In genomic region chr11:76823481-76824028, GRCh38 we compare ENCODE assay signal across 9 cellular contexts. TPM values are rescaled to one million over a fixed set of nuclear protein-coding genes. Genes with fewer than 3 reads are reported as not detected.
DNase-seq lines count a peak whose midpoint lies in the region; ATAC-seq and TF ChIP-seq lines count a peak whose summit lies in the region.
"Had no signal": no experiment of that assay in that cellular context is flagged by ENCODE, and none has a peak within 500 bp of the region (broad histone marks: within the 10 kb centered on the region; RNA-seq: fewer than 3 reads in every experiment).

No MANE protein-coding gene starts in this region.

- H3K9ac ChIP-seq in neural progenitor cell, result no peak overlapping the region

- H3K4me2 ChIP-seq in neural progenitor cell, result no peak overlapping the region

- in situ Hi-C loops in Panc1 (cut with HindIII; ENCODE audit: low pct_unique_long_range_greater_than_20kb, low sequenced_read_pairs), result no loop called here

- H3K4me1 ChIP-seq in Caco-2 (peaks cover 11% of the 10 kb centered on the region), Panc1 (ENCODE audit: control insufficient read depth, insufficient read depth, low read length) (peaks cover 18% of the 10 kb centered on the region), neural progenitor cell (no peaks in the 10 kb centered on the region)

- BruUV-seq in Caco-2 (replicated peaks; lab: Mats Ljungman, UMichigan), result no TSS peak
- BruUV-seq in Panc1 (replicated peaks; lab: Mats Ljungman, UMichigan), result no TSS peak

- H3F3A ChIP-seq in neural progenitor cell (ENCODE audit: low read depth), result no peaks in the 10 kb centered on the region

- H2AFZ ChIP-seq in neural progenitor cell (replicated peaks), result no peak overlapping the region

- TF ChIP-seq CTCF in Caco-2 (IDR thresholded peaks at IDR 0.05; ENCODE audit: insufficient read depth in 1 of 2, low read depth in 1 of 2, low read length in 1 of 2, severe bottlenecking in 1 of 2, unreplicated experiment in 1 of 2), result no peak
- TF ChIP-seq CTCF in Panc1 (IDR thresholded peaks at IDR 0.05), result no peak
- TF ChIP-seq CTCF in neural progenitor cell (IDR thresholded peaks at IDR 0.05), result no peak

- H3K36me3 ChIP-seq in Caco-2 (ENCODE audit: control insufficient read depth, insufficient read depth, low read length), result no peaks in the 10 kb centered on the region
- no peaks in the 10 kb centered on the region for H3K36me3 ChIP-seq in Panc1 (ENCODE audit: control insufficient read depth, insufficient read depth, low read length)
- H3K36me3 ChIP-seq in neural progenitor cell, result peaks cover 5% of the 10 kb centered on the region

- H3K4me1 Mint-ChIP-seq in Caco-2 (ENCODE audit: low read depth, unreplicated experiment), result peaks cover 12% of the 10 kb centered on the region
- H3K4me1 Mint-ChIP-seq in neural progenitor cell, result peaks cover 9% of the 10 kb centered on the region

- H3K27ac ChIP-seq in Panc1 (ENCODE audit: low read length) (peak overlapping the region; percentile 75), neural progenitor cell (no peak overlapping the region)

- no peaks in the 10 kb centered on the region for H3K36me3 Mint-ChIP-seq in Caco-2 (ENCODE audit: insufficient read depth, unreplicated experiment)
- no peaks in the 10 kb centered on the region for H3K36me3 Mint-ChIP-seq in neural progenitor cell

- DNase-seq in Caco-2 (peak in 1 of 2 experiments; percentile 49), Panc1 (ENCODE audit: low read depth, low spot score) (peak; percentile 74), neural progenitor cell (ENCODE audit: low spot score) (no peak), putamen (ENCODE audit: low spot score) (no peak)
- no peak for DNase-seq in activated CD4-positive, alpha-beta T cell treated with anti-CD3 and anti-CD28 coated beads for 1 hour
- DNase-seq: activated CD4-positive, alpha-beta T cell treated with anti-CD3 and anti-CD28 coated beads, Interleukin-2, amount 50 U/mL, for 1 hour had no signal

- CTCF ChIA-PET in Caco-2 (lab: Charles Lee), result interaction anchor here (1.3 to 1.6 kb wide), 2 partner anchors 17 to 96 kb away, joined by 3 to 5 read pairs; no protein-coding TSS in a partner anchor
- CTCF ChIA-PET in Panc1 (lab: Charles Lee), result interaction anchor here (1.4 kb wide), 1 partner anchor 95 kb away, joined by 3 read pairs; no protein-coding TSS in a partner anchor

- no peaks in the 10 kb centered on the region for H4K20me1 ChIP-seq in neural progenitor cell (ENCODE audit: low read depth)

- H3K79me2 ChIP-seq in neural progenitor cell (ENCODE audit: low read depth), result no peaks in the 10 kb centered on the region

- no peak overlapping the region for H3K4me3 Mint-ChIP-seq in Caco-2 (ENCODE audit: unreplicated experiment)
- no peak overlapping the region for H3K4me3 Mint-ChIP-seq in neural progenitor cell

- no peak overlapping the region for H3K4me3 ChIP-seq in Caco-2 (ENCODE audit: low read depth, low read length)
- H3K4me3 ChIP-seq in Panc1 (ENCODE audit: low read depth in 2 of 2, low read length in 2 of 2), result peak overlapping the region in 1 of 2 experiments; percentile 47; a peak in 3 of 4 replicates
- no peak overlapping the region for H3K4me3 ChIP-seq in neural progenitor cell

- intact Hi-C loops in Caco-2 (cut with micrococcal nuclease; ENCODE audit: unreplicated experiment), result no loop called here
- intact Hi-C loops in Panc1 (cut with micrococcal nuclease; ENCODE audit: unreplicated experiment), result no loop called here

- no peaks in the 10 kb centered on the region for H3K27me3 Mint-ChIP-seq in Caco-2 (ENCODE audit: insufficient read depth, unreplicated experiment)
- peaks cover 4% of the 10 kb centered on the region for H3K27me3 Mint-ChIP-seq in neural progenitor cell (ENCODE audit: insufficient read depth, low read depth)

- ATAC-seq in Panc1 (peak; percentile 92), esophagus mucosa (peak; percentile 63), GM21515 (IDR thresholded peaks at IDR 0.05; ENCODE audit: unreplicated experiment) (no peak), HG03378 (IDR thresholded peaks at IDR 0.05; ENCODE audit: unreplicated experiment) (no peak)

- H3K9me3 ChIP-seq in Caco-2, result peaks cover 4% of the 10 kb centered on the region; the same call in 1 of the 2 replicates
- H3K9me3 ChIP-seq in Panc1 (ENCODE audit: control insufficient read depth, insufficient read depth, low read depth, low read length), result no peaks in the 10 kb centered on the region
- peaks cover 4% of the 10 kb centered on the region for H3K9me3 ChIP-seq in neural progenitor cell (ENCODE audit: low read depth)

- peak overlapping the region; percentile 6 for H3K27ac Mint-ChIP-seq in Caco-2 (ENCODE audit: unreplicated experiment)
- H3K27ac Mint-ChIP-seq in neural progenitor cell, result peak overlapping the region; percentile 42

- H3K9me3 Mint-ChIP-seq in Caco-2 (ENCODE audit: unreplicated experiment) (peaks cover 11% of the 10 kb centered on the region), neural progenitor cell (peaks cover 13% of the 10 kb centered on the region)

- no peaks in the 10 kb centered on the region for H3K27me3 ChIP-seq in Caco-2 (replicated peaks; ENCODE audit: control insufficient read depth, insufficient read depth, low read length)
- no peaks in the 10 kb centered on the region for H3K27me3 ChIP-seq in Panc1 (ENCODE audit: control insufficient read depth, insufficient read depth, low read length)
- no peaks in the 10 kb centered on the region for H3K27me3 ChIP-seq in neural progenitor cell

- POLR2A ChIA-PET in Caco-2 (lab: Charles Lee) (no interaction called here), Panc1 (lab: Charles Lee) (interaction anchor here (0.6 kb wide), 1 partner anchor 42 kb away, joined by 6 read pairs; no protein-coding TSS in a partner anchor)

RNA-seq across cellular contexts. Expression of gene ACER3, which starts 37.2 kb away (rescaled TPM):
- 37.5 and 40.6 TPM in 2 replicates for total RNA-seq in Caco-2 (2022)
- 41.8 TPM for total RNA-seq in Panc1 (2021; ENCODE audit: unreplicated experiment)
- polyA plus RNA-seq in Panc1 (2012; ENCODE audit: insufficient read length), result 13.2 TPM
- 26.0 TPM for total RNA-seq in esophagus mucosa
- total RNA-seq in neural progenitor cell (ENCODE audit: low replicate concordance), result 10.9 and 18.9 TPM in 2 replicates

RNA-seq across cellular contexts. Expression of gene TSKU, which starts 40.4 kb away (rescaled TPM):
- 38.6 and 40.6 TPM in 2 replicates for total RNA-seq in Caco-2 (2022)
- total RNA-seq in Panc1 (2021; ENCODE audit: unreplicated experiment), result 31.4 TPM
- 44.7 TPM for polyA plus RNA-seq in Panc1 (2012; ENCODE audit: insufficient read length)
- 50.7 TPM for total RNA-seq in esophagus mucosa
- total RNA-seq in neural progenitor cell (ENCODE audit: low replicate concordance), result 7.1 and 22.8 TPM in 2 replicates

Comparison
In these comparisons a context has a peak if more than half of its experiments do, and no peak if none do; other contexts are left out.
1. ATAC-seq: peak in Panc1 (single experiment) and esophagus mucosa (single experiment); none in GM21515 (single experiment) and HG03378 (single experiment).